Comparison of ENCODE assay signal across 9 cellular contexts in genomic region chr12:117587646-117588287, GRCh38.
DNase-seq lines count a peak whose midpoint lies in the region; ATAC-seq, FAIRE-seq and TF ChIP-seq lines count a peak whose summit lies in the region.
"Had no signal": no experiment of that assay in that cellular context is flagged by ENCODE, and none has a peak within 500 bp of the region (broad histone marks: within the 10 kb centered on the region; RNA-seq: fewer than 3 reads in every experiment).

No MANE protein-coding gene starts in this region.

- DNase-seq in DND-41 (peak; percentile 52), HuH-7 (ENCODE audit: low spot score) (peak; percentile 45), SHP77 treated with DMSO at 0.1 percent for 48 hours (lab: John Stamatoyannopoulos, UW) (peak; percentile 21), K562 (ENCODE audit: extremely low read depth in 1 of 4, low spot score in 3 of 4) (peak; percentile 60 to 80 (median 70)), kidney tubule cell (ENCODE audit: low spot score) (peak; percentile 55)
- peak; percentile 10 to 22 (median 11) for DNase-seq in stimulated activated CD4-positive, alpha-beta T cell treated with anti-CD3 and anti-CD28 coated beads, TNF-alpha, amount 100 ng/mL, for 48 hours (ENCODE audit: low read depth in 3 of 3)

- ATAC-seq in DND-41 (ENCODE audit: insufficient read depth, low read depth) (peak; percentile 74; the same call in 2 of the 3 replicates), K562 (peak; percentile 92), GM18861 (IDR thresholded peaks at IDR 0.05; ENCODE audit: unreplicated experiment) (no peak), HG02885 (IDR thresholded peaks at IDR 0.05; ENCODE audit: poor library complexity, unreplicated experiment) (no peak)
- ATAC-seq: T-helper 17 cell had no signal

- peak; percentile 24 to 74 for TF ChIP-seq RAD21 in K562 (CRISPR knock-in tag; conservative IDR thresholded peaks at IDR 0.05 in 1 of 2, IDR thresholded peaks at IDR 0.05 in 1 of 2)

- TF ChIP-seq CTCF in DND-41 (IDR thresholded peaks at IDR 0.05; ENCODE audit: borderline replicate concordance, extremely low read depth, low read length, poor library complexity, severe bottlenecking) (peak; percentile 88), K562 (IDR thresholded peaks at IDR 0.05 in 2 of 3, conservative IDR thresholded peaks at IDR 0.05 in 1 of 3; ENCODE audit: insufficient read depth in 2 of 3, low read depth in 1 of 3, low read length in 3 of 3) (peak; percentile 82 to 87 (median 82))

- POLR2A ChIA-PET in K562 (lab: Yijun Ruan, JAX): interaction anchor here (0.6 to 1.2 kb wide), 4 partner anchors 14 to 99 kb away, joined by 3 to 5 read pairs (median 4); no protein-coding TSS in a partner anchor

- no peak for TF ChIP-seq EP300 in K562 (IDR thresholded peaks at IDR 0.05; ENCODE audit: low read length)

- H3K79me2 ChIP-seq in DND-41 (ENCODE audit: insufficient read depth, low read length): no peaks in the 10 kb centered on the region
- H3K79me2 ChIP-seq in K562 (ENCODE audit: control insufficient read depth, insufficient read depth, low read length): no peaks in the 10 kb centered on the region

- no peaks in the 10 kb centered on the region for H3K9me1 ChIP-seq in K562 (ENCODE audit: control insufficient read depth, insufficient read depth, low read length)

- TF ChIP-seq POLR2A in K562 (conservative IDR thresholded peaks at IDR 0.05): no peak

- no peak overlapping the region for H2AFZ ChIP-seq in DND-41 (ENCODE audit: low read depth, low read length)
- H2AFZ ChIP-seq in K562 (ENCODE audit: low read depth, low read length): no peak overlapping the region

- FAIRE-seq in K562 (lab: Jason Lieb, UNC): peak; percentile 26

- H3K9ac ChIP-seq in DND-41 (ENCODE audit: low read depth, low read length): no peak overlapping the region
- no peak overlapping the region for H3K9ac ChIP-seq in K562 (ENCODE audit: insufficient read depth in 1 of 2, low read depth in 2 of 2, low read length in 2 of 2)

- H3K27me3 ChIP-seq in DND-41 (ENCODE audit: insufficient read depth, low read length, poor library complexity) (no peaks in the 10 kb centered on the region), K562 (ENCODE audit: control insufficient read depth in 2 of 2, insufficient read depth in 2 of 2, low read length in 2 of 2) (no peaks in the 10 kb centered on the region; a peak in 1 of 5 replicates)

- H3K4me2 ChIP-seq in DND-41 (ENCODE audit: insufficient read depth, low read length) (no peak overlapping the region), K562 (ENCODE audit: insufficient read depth, low read length) (no peak overlapping the region)

- 0% methylated on average over 10 of the region's 12 CpGs for WGBS in K562 (ENCODE audit: insufficient coverage, low coverage, missing lambda C conversion rate)

- no peak overlapping the region for H3K4me3 ChIP-seq in DND-41 (ENCODE audit: low read depth in 1 of 2, low read length in 2 of 2)
- no peak overlapping the region for H3K4me3 ChIP-seq in K562

- H3K36me3 ChIP-seq in DND-41 (ENCODE audit: insufficient read depth, low read length) (no peaks in the 10 kb centered on the region), K562 (ENCODE audit: control insufficient read depth, insufficient read depth, low read length) (no peaks in the 10 kb centered on the region)

- in situ Hi-C loops in K562 (cut with MboI): loop anchor here (10.0 kb wide), 1 partner anchor 213 kb away; no protein-coding TSS in a partner anchor

- peaks cover 6% of the 10 kb centered on the region for H3K9me3 ChIP-seq in DND-41 (ENCODE audit: insufficient read depth, low read length, severe bottlenecking)
- H3K9me3 ChIP-seq in K562 (replicated peaks; ENCODE audit: control insufficient read depth, insufficient read depth, low read depth, low read length): no peaks in the 10 kb centered on the region

- H3K27ac ChIP-seq in DND-41 (ENCODE audit: low read length) (no peak overlapping the region), K562 (ENCODE audit: extremely low read depth, low read depth, low read length) (no peak overlapping the region)

- CTCF ChIA-PET in K562 (lab: Yijun Ruan, JAX; ENCODE audit: low intra/inter-chr PET ratio): interaction anchor here (0.8 to 1.8 kb wide), 4 partner anchors 219 to 351 kb away, joined by 3 to 11 read pairs (median 5); no protein-coding TSS in a partner anchor

- no TSS peak for BruUV-seq in K562 (replicated peaks; lab: Mats Ljungman, UMichigan)

- intact Hi-C loops in K562 (cut with micrococcal nuclease): loop anchor here (1.0 kb wide), 2 partner anchors 220 to 375 kb away; no protein-coding TSS in a partner anchor

- H3K4me1 ChIP-seq in DND-41 (ENCODE audit: insufficient read depth, low read length) (no peaks in the 10 kb centered on the region), K562 (replicated peaks in 1 of 2; ENCODE audit: control insufficient read depth in 2 of 2, insufficient read depth in 2 of 2, low read length in 2 of 2) (no peaks in the 10 kb centered on the region)

- H4K20me1 ChIP-seq in DND-41 (ENCODE audit: insufficient read depth, low read length) (peaks cover 2% of the 10 kb centered on the region; the same call in 1 of the 2 replicates), K562 (replicated peaks; ENCODE audit: control insufficient read depth, insufficient read depth, low read length) (no peaks in the 10 kb centered on the region)

TF ChIP-seq in K562, 482 proteins besides CTCF, POLR2A, EP300 and RAD21:
- TF ChIP-seq GTF2A2 (tag; IDR thresholded peaks at IDR 0.05) (no peak), GATAD2B (IDR thresholded peaks at IDR 0.05; ENCODE audit: borderline replicate concordance) (no peak), ZNF134 (CRISPR knock-in tag; conservative IDR thresholded peaks at IDR 0.05) (no peak), SMC3 (conservative IDR thresholded peaks at IDR 0.05; ENCODE audit: insufficient read depth, low read depth, low read length) (peak; percentile 70), RBM25 (IDR thresholded peaks at IDR 0.05; ENCODE audit: low read depth, low read length, severe bottlenecking) (peak; percentile 31), PKNOX1 (IDR thresholded peaks at IDR 0.05) (no peak), NR1H2 (CRISPR knock-in tag; IDR thresholded peaks at IDR 0.05) (no peak), CBFB (CRISPR knock-in tag; IDR thresholded peaks at IDR 0.05) (no peak), CTBP1 (IDR thresholded peaks at IDR 0.05; ENCODE audit: borderline replicate concordance) (no peak), HDAC2 (IDR thresholded peaks at IDR 0.05) (no peak), SMAD4 (CRISPR knock-in tag; conservative IDR thresholded peaks at IDR 0.05) (no peak), U2AF2 (optimal IDR thresholded peaks at IDR 0.05; ENCODE audit: low read depth, low read length) (no peak), RB1 (IDR thresholded peaks at IDR 0.05; ENCODE audit: low read depth) (0 out of 2 replicates have a peak, but pooled peaks have one; percentile 13)

Comparison
In these comparisons a context has a peak if more than half of its experiments do, and no peak if none do; other contexts are left out.
1. ATAC-seq: peak in DND-41 (single experiment) and K562 (single experiment); none in GM18861 (single experiment) and HG02885 (single experiment).
2. DNase-seq: peak in every context shown above with its lines; median percentile 70 in K562; 55 in kidney tubule cell; 52 in DND-41; 45 in HuH-7; 21 in SHP77 treated with DMSO at 0.1 percent for 48 hours; 11 in stimulated activated CD4-positive, alpha-beta T cell treated with anti-CD3 and anti-CD28 coated beads, TNF-alpha, amount 100 ng/mL, for 48 hours.